Comparison of ENCODE assay signal across 27 cellular contexts in the genomic region with DNA sequence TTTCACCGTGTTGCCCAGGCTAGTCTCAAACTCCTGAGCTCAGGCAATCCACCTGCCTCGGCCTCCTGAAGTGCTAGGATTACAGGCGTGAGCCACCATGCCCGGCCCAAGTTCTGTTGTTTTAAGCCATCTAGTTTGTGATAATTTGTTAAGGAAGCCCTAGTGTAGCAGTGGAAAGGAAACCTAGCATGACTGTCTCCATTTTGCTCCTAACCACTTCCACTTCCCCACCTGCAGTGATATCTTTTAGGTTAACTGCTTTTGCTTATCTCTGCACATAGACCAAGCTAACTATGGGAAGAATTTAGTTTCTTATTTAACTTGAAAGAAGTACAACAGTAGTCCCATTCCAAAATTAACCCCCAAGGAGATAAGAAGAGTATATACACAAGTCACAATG.
"Had no signal": no experiment of that assay in that cellular context is flagged by ENCODE, and none has a peak within 500 bp of the region (broad histone marks: within the 10 kb centered on the region; RNA-seq: fewer than 3 reads in every experiment).

No MANE protein-coding gene starts in this region.

- H3K4me1 ChIP-seq: parathyroid adenoma, psoas muscle, right lobe of liver, sigmoid colon, stomach, thyroid gland, tibial nerve, upper lobe of left lung, vagina had no signal

- H3K4me3 ChIP-seq: neural progenitor cell, ovary, psoas muscle, right lobe of liver, sigmoid colon, stomach, thoracic aorta, thyroid gland, tibial nerve, upper lobe of left lung, vagina had no signal

- H2AFZ ChIP-seq: neural progenitor cell, parathyroid adenoma had no signal

- H3K27ac ChIP-seq: neural progenitor cell, ovary, parathyroid adenoma, psoas muscle, right lobe of liver, sigmoid colon, stomach, thoracic aorta, thyroid gland, tibial nerve, upper lobe of left lung, vagina had no signal

- H3K9me3 ChIP-seq: ovary, right lobe of liver, thyroid gland had no signal

- H3K36me3 Mint-ChIP-seq: neural progenitor cell; stimulated activated effector memory CD8-positive, alpha-beta T cell treated with anti-CD3 and anti-CD28 coated beads, Interleukin-12 subunit alpha, Interleukin-12 subunit beta, amount 100 ng/mL, for 72 hours had no signal

- ATAC-seq: natural killer cell treated with Interleukin-12 subunit alpha and Interleukin-12 subunit beta and Interleukin-15 and Interleukin-18, amount 100 ng/mL, for 72 hours; psoas muscle; right cardiac atrium; right lobe of liver; stimulated activated effector memory CD8-positive, alpha-beta T cell treated with anti-CD3 and anti-CD28 coated beads, Interleukin-12 subunit alpha, Interleukin-12 subunit beta, amount 100 ng/mL, for 72 hours; stimulated activated naive B cell treated with anti-CD40 and anti-IgM and Interleukin-4, amounts not matched to agents 10 μg/mL and 1 μg/mL and 100 μg/mL, for 72 hours had no signal

- H3K36me3 ChIP-seq: neural progenitor cell, ovary, right lobe of liver, sigmoid colon, stomach, thoracic aorta, thyroid gland, tibial nerve, upper lobe of left lung, vagina had no signal

- H3K27ac Mint-ChIP-seq: natural killer cell treated with Interleukin-12 subunit alpha and Interleukin-12 subunit beta and Interleukin-15 and Interleukin-18, amount 100 ng/mL, for 72 hours; neural progenitor cell; progenitor cell of endocrine pancreas; stimulated activated effector memory CD8-positive, alpha-beta T cell treated with anti-CD3 and anti-CD28 coated beads, Interleukin-12 subunit alpha, Interleukin-12 subunit beta, amount 100 ng/mL, for 72 hours; stimulated activated naive B cell treated with anti-CD40 and anti-IgM and Interleukin-4, amounts not matched to agents 10 μg/mL and 1 μg/mL and 100 μg/mL, for 72 hours; stimulated activated naive CD8-positive, alpha-beta T cell treated with anti-CD3 and anti-CD28 coated beads, Interleukin-15, Interleukin-2, amounts not matched to agents 100 ng/mL and 50 ng/mL, for 24 hours had no signal

- DNase-seq: occipital lobe; ovary; posterior cingulate gyrus; psoas muscle; right cardiac atrium; right lobe of liver; sigmoid colon; small intestine; stimulated activated CD4-positive, alpha-beta T cell treated with anti-CD3 and anti-CD28 coated beads, Interleukin-15, amount 100 ng/mL, for 24 hours; stimulated activated CD4-positive, alpha-beta T cell treated with anti-CD3 and anti-CD28 coated beads, Interleukin-2, amount 100 ng/mL, for 24 hours; stimulated activated CD4-positive, alpha-beta T cell treated with anti-CD3 and anti-CD28 coated beads, Interleukin-2, amount 100 ng/mL, for 48 hours; stimulated activated CD4-positive, alpha-beta T cell treated with anti-CD3 and anti-CD28 coated beads, Interleukin-4, amount 100 ng/mL, for 24 hours; stimulated activated naive B cell treated with anti-CD40 and anti-IgM and Interleukin-4, amounts not matched to agents 10 μg/mL and 1 μg/mL and 100 μg/mL, for 72 hours; stimulated activated naive CD4-positive, alpha-beta T cell treated with Interleukin-2 at 50 U/mL for 16 hours; stomach; thyroid gland; trophoblast cell; upper lobe of left lung had no signal

- H3K27me3 ChIP-seq: neural progenitor cell, ovary, right lobe of liver, sigmoid colon, stomach, thyroid gland, tibial nerve, upper lobe of left lung, vagina had no signal

- H3K4me3 Mint-ChIP-seq: natural killer cell treated with Interleukin-12 subunit alpha and Interleukin-12 subunit beta and Interleukin-15 and Interleukin-18, amount 100 ng/mL, for 72 hours; neural progenitor cell; stimulated activated effector memory CD8-positive, alpha-beta T cell treated with anti-CD3 and anti-CD28 coated beads, Interleukin-12 subunit alpha, Interleukin-12 subunit beta, amount 100 ng/mL, for 72 hours; stimulated activated naive B cell treated with anti-CD40 and anti-IgM and Interleukin-4, amounts not matched to agents 10 μg/mL and 1 μg/mL and 100 μg/mL, for 72 hours; stimulated activated naive CD8-positive, alpha-beta T cell treated with anti-CD3 and anti-CD28 coated beads, Interleukin-15, Interleukin-2, amounts not matched to agents 100 ng/mL and 50 ng/mL, for 24 hours had no signal

- H3K4me2 ChIP-seq: neural progenitor cell had no signal

- H3K79me2 ChIP-seq: parathyroid adenoma had no signal

- H3K27me3 Mint-ChIP-seq: progenitor cell of endocrine pancreas had no signal

- H3K4me1 Mint-ChIP-seq: neural progenitor cell; stimulated activated effector memory CD8-positive, alpha-beta T cell treated with anti-CD3 and anti-CD28 coated beads, Interleukin-12 subunit alpha, Interleukin-12 subunit beta, amount 100 ng/mL, for 72 hours; stimulated activated naive B cell treated with anti-CD40 and anti-IgM and Interleukin-4, amounts not matched to agents 10 μg/mL and 1 μg/mL and 100 μg/mL, for 72 hours had no signal
